ENCODE assay signal across 12 cellular contexts in the genomic region with DNA sequence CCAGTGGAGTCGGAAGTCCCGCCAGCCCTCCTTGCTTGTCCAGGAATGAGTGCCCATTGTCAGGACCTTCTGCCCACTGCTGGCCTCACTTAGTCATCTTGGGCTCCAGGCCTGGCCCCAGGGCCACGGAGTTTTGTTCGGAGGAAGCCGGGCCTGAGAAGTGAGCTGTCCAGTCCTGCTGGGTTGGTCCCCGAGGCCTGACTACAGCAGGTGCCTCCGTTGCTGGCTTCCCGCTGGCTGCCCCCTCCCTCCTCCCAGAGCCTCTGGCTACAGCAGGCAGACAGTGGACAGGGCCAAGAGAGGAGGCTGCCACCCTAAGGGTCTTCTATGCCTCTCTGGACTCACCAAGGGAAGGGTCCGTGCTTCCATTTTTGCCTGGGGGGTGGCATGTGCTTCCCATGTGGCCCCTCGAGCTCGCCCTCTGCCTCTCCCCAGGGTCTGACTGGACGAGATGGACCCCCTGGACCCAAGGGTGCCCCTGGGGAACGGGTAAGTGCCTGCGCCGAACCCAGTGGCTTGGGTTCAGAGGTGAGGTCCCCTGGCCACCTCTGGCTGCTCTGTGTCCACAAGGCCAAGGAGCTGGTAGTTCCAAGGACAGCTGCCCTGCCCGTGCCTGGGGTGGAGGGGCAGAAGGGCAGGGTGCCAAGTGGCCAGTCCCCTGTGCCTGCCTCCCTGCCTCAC. TPM values are rescaled to one million over a fixed set of nuclear protein-coding genes. Genes with fewer than 3 reads are reported as not detected.
DNase-seq lines count a peak whose midpoint lies in the region; ATAC-seq and TF ChIP-seq lines count a peak whose summit lies in the region.
"Had no signal": no experiment of that assay in that cellular context is flagged by ENCODE, and none has a peak within 500 bp of the region (broad histone marks: within the 10 kb centered on the region; RNA-seq: fewer than 3 reads in every experiment).

No MANE protein-coding gene starts in this region.

- peaks cover 58 to 65% (median 61%) of the 10 kb centered on the region in 11 experiments for H3K27me3 ChIP-seq in BLaER1 treated with 17β-estradiol and CSF1 and Interleukin-3, amounts not matched to agents 10 nM and 100 nM

- no peaks in the 10 kb centered on the region for H3K36me3 Mint-ChIP-seq in osteocyte (ENCODE audit: unreplicated experiment)
- H3K36me3 Mint-ChIP-seq: activated CD8-positive, alpha-beta memory T cell treated with anti-CD3 and anti-CD28 coated beads, Interleukin-2, amount 10 ng/mL, durations not matched to agents 7 days and 5 days; CD4-positive, CD25-positive, alpha-beta regulatory T cell had no signal

- peaks cover 9 to 85% (median 49%) of the 10 kb centered on the region in 11 experiments for H4K20me1 ChIP-seq in BLaER1 treated with 17β-estradiol and CSF1 and Interleukin-3, amounts not matched to agents 10 nM and 100 nM

- no peak overlapping the region for H3K4me3 Mint-ChIP-seq in osteocyte (ENCODE audit: unreplicated experiment)
- H3K4me3 Mint-ChIP-seq: activated CD8-positive, alpha-beta memory T cell treated with anti-CD3 and anti-CD28 coated beads, Interleukin-2, amount 10 ng/mL, durations not matched to agents 7 days and 5 days; CD4-positive, CD25-positive, alpha-beta regulatory T cell had no signal

- DNase-seq in NCI-H226, result peak; percentile 62
- DNase-seq in dermis blood vessel endothelial cell, result peak; percentile 70
- DNase-seq in myocyte (ENCODE audit: low read depth), result peak; percentile 54
- no peak for DNase-seq in osteocyte (ENCODE audit: extremely low spot score, unreplicated experiment)
- no peak for DNase-seq in epidermal melanocyte (ENCODE audit: insufficient read length, low spot score)
- DNase-seq: activated CD8-positive, alpha-beta memory T cell treated with anti-CD3 and anti-CD28 coated beads, Interleukin-2, amount 10 ng/mL, durations not matched to agents 7 days and 5 days; CD4-positive, CD25-positive, alpha-beta regulatory T cell had no signal

- H3K9ac ChIP-seq in BLaER1 treated with 17β-estradiol and CSF1 and Interleukin-3, amounts not matched to agents 10 nM and 100 nM, result peak overlapping the region in 3 of 11 experiments; percentile 6 to 41 (median 13); a peak in 2 of 22 replicates

- ATAC-seq in HG03025 (IDR thresholded peaks at IDR 0.05; ENCODE audit: low FRiP score, unreplicated experiment), result no peak
- no peak for ATAC-seq in HG02763 (IDR thresholded peaks at IDR 0.05; ENCODE audit: unreplicated experiment)
- ATAC-seq: activated CD8-positive, alpha-beta memory T cell treated with anti-CD3 and anti-CD28 coated beads, Interleukin-2, amount 10 ng/mL, durations not matched to agents 7 days and 5 days had no signal

- H3K4me2 ChIP-seq in BLaER1 treated with 17β-estradiol and CSF1 and Interleukin-3, amounts not matched to agents 10 nM and 100 nM, result peak overlapping the region in 10 of 11 experiments; percentile 22 to 99 (median 74); a peak in 17 of 22 replicates

- H3K9me3 Mint-ChIP-seq in osteocyte (ENCODE audit: unreplicated experiment), result no peaks in the 10 kb centered on the region
- H3K9me3 Mint-ChIP-seq: CD4-positive, CD25-positive, alpha-beta regulatory T cell had no signal

- peaks cover 45% of the 10 kb centered on the region for H3K4me1 Mint-ChIP-seq in osteocyte (ENCODE audit: unreplicated experiment)
- H3K4me1 Mint-ChIP-seq: activated CD8-positive, alpha-beta memory T cell treated with anti-CD3 and anti-CD28 coated beads, Interleukin-2, amount 10 ng/mL, durations not matched to agents 7 days and 5 days had no signal

- H3K4me3 ChIP-seq in BLaER1 treated with 17β-estradiol and CSF1 and Interleukin-3, amounts not matched to agents 10 nM and 100 nM, result no peak overlapping the region
- H3K4me3 ChIP-seq: adrenal gland, skin epidermis had no signal

- H3K9me3 ChIP-seq in BLaER1 treated with 17β-estradiol and CSF1 and Interleukin-3, amounts not matched to agents 10 nM and 100 nM (replicated peaks in 1 of 11), result no peaks in the 10 kb centered on the region
- H3K9me3 ChIP-seq: adrenal gland had no signal

- no peak overlapping the region for H3K27ac ChIP-seq in BLaER1 treated with 17β-estradiol and CSF1 and Interleukin-3, amounts not matched to agents 10 nM and 100 nM
- H3K27ac ChIP-seq: skin epidermis had no signal

- no peaks in the 10 kb centered on the region for H3K36me3 ChIP-seq in BLaER1 treated with 17β-estradiol and CSF1 and Interleukin-3, amounts not matched to agents 10 nM and 100 nM
- H3K36me3 ChIP-seq: adrenal gland had no signal

- peaks cover 50 to 98% (median 93%) of the 10 kb centered on the region in 10 experiments for H3K4me1 ChIP-seq in BLaER1 treated with 17β-estradiol and CSF1 and Interleukin-3, amounts not matched to agents 10 nM and 100 nM

- H3K27ac Mint-ChIP-seq in osteocyte (ENCODE audit: unreplicated experiment), result no peak overlapping the region
- H3K27ac Mint-ChIP-seq: activated CD8-positive, alpha-beta memory T cell treated with anti-CD3 and anti-CD28 coated beads, Interleukin-2, amount 10 ng/mL, durations not matched to agents 7 days and 5 days; CD4-positive, CD25-positive, alpha-beta regulatory T cell had no signal

- TF ChIP-seq CTCF in osteocyte (IDR thresholded peaks at IDR 0.05), result no peak

- H3K27me3 Mint-ChIP-seq in osteocyte (ENCODE audit: unreplicated experiment), result peaks cover 8% of the 10 kb centered on the region

RNA-seq across cellular contexts. Expression of a gene that starts 2.8 kb away (rescaled TPM):
- total RNA-seq in dermis blood vessel endothelial cell (1.3 and 1.9 TPM in 2 replicates), myocyte (0.05 TPM in 1 of 2 replicates, not detected in the other), osteocyte (1.7 and 1.8 TPM in 2 replicates)
- polyA plus RNA-seq in myocyte (2012), result 0.09 TPM
- total RNA-seq: CD4-positive, CD25-positive, alpha-beta regulatory T cell had no signal
- polyA plus RNA-seq: CD4-positive, CD25-positive, alpha-beta regulatory T cell had no signal

RNA-seq across cellular contexts. Expression of a gene that starts 15.0 kb away (rescaled TPM):
- total RNA-seq in dermis blood vessel endothelial cell (48.8 and 58.4 TPM in 2 replicates), myocyte (29.1 and 35.7 TPM in 2 replicates), osteocyte (47.2 and 48.9 TPM in 2 replicates)
- polyA plus RNA-seq in myocyte (2012), result 28.1 TPM

RNA-seq across cellular contexts. Expression of a gene that starts 23.4 kb away (rescaled TPM):
- total RNA-seq in dermis blood vessel endothelial cell (18.5 and 19.5 TPM in 2 replicates), myocyte (13.5 and 14.0 TPM in 2 replicates), osteocyte (11.2 and 11.4 TPM in 2 replicates)
- polyA plus RNA-seq in myocyte (2012), result 16.6 TPM

RNA-seq across cellular contexts. Expression of a gene that starts 42.0 kb away (rescaled TPM):
- total RNA-seq in dermis blood vessel endothelial cell (14.1 and 14.8 TPM in 2 replicates), myocyte (9.3 and 12.5 TPM in 2 replicates), osteocyte (12.2 and 12.8 TPM in 2 replicates)
- polyA plus RNA-seq in myocyte (2012), result 9.2 TPM

Comparison
In these comparisons a context has a peak if more than half of its experiments do, and no peak if none do; other contexts are left out.
1. DNase-seq: peak in NCI-H226 (single experiment), dermis blood vessel endothelial cell (single experiment) and myocyte (single experiment); none in osteocyte (single experiment) and epidermal melanocyte (single experiment).